In genomic region chr17:72651988-72652387, GRCh38 we compare ENCODE assay signal across 27 cellular contexts.
"Had no signal": no experiment of that assay in that cellular context is flagged by ENCODE, and none has a peak within 500 bp of the region (broad histone marks: within the 10 kb centered on the region; RNA-seq: fewer than 3 reads in every experiment).

No MANE protein-coding gene starts in this region.

- H3K27ac Mint-ChIP-seq: activated CD4-positive, alpha-beta memory T cell treated with anti-CD3 and anti-CD28 coated beads, Interleukin-2, amount 10 ng/mL, durations not matched to agents 7 days and 5 days; activated CD4-positive, alpha-beta T cell treated with anti-CD3 and anti-CD28 coated beads for 36 hours; activated CD4-positive, alpha-beta T cell treated with anti-CD3 and anti-CD28 coated beads, Interleukin-2, amount 10 ng/mL, durations not matched to agents 24 days and 14 days; activated naive CD8-positive, alpha-beta T cell treated with anti-CD3 and anti-CD28 coated beads, Interleukin-2, amount 10 ng/mL, durations not matched to agents 7 days and 5 days; activated T-cell treated with anti-CD3 and anti-CD28 coated beads, Interleukin-2, amount 50 U/mL, for 24 hours; activated T-cell treated with anti-CD3 and anti-CD28 coated beads, Interleukin-2, amount 50 U/mL, for 72 hours; brain had no signal

- H3K9me3 Mint-ChIP-seq: activated CD4-positive, alpha-beta memory T cell treated with anti-CD3 and anti-CD28 coated beads, Interleukin-2, amount 10 ng/mL, durations not matched to agents 7 days and 5 days; activated CD4-positive, alpha-beta T cell treated with anti-CD3 and anti-CD28 coated beads, Interleukin-2, amount 10 ng/mL, durations not matched to agents 24 days and 14 days; activated naive CD8-positive, alpha-beta T cell treated with anti-CD3 and anti-CD28 coated beads, Interleukin-2, amount 10 ng/mL, durations not matched to agents 7 days and 5 days; activated T-cell treated with anti-CD3 and anti-CD28 coated beads, Interleukin-2, amount 50 U/mL, for 24 hours; activated T-cell treated with anti-CD3 and anti-CD28 coated beads, Interleukin-2, amount 50 U/mL, for 72 hours; brain had no signal

- DNase-seq: activated CD4-positive, alpha-beta memory T cell treated with anti-CD3 and anti-CD28 coated beads, Interleukin-2, amount 10 ng/mL, durations not matched to agents 7 days and 5 days; activated CD4-positive, alpha-beta T cell treated with anti-CD3 and anti-CD28 coated beads for 36 hours; activated CD4-positive, alpha-beta T cell treated with anti-CD3 and anti-CD28 coated beads, Interleukin-2, amount 10 ng/mL, durations not matched to agents 24 days and 14 days; activated CD4-positive, alpha-beta T cell treated with anti-CD3 and anti-CD28 coated beads, Interleukin-2, amount 50 U/mL, for 4 hours; activated CD4-positive, CD25-positive, alpha-beta regulatory T cell; activated CD4-positive, CD25-positive, alpha-beta regulatory T cell treated with anti-CD3 and anti-CD28 coated beads, Interleukin-2, amount 50 U/mL, for 72 hours; activated CD8-positive, alpha-beta memory T cell treated with anti-CD3 and anti-CD28 coated beads, Interleukin-2, amount 50 U/mL, for 48 hours; activated gamma-delta T cell; activated naive CD4-positive, alpha-beta T cell treated with anti-CD3 and anti-CD28 coated beads, Interleukin-2, amount 50 U/mL, for 16 hours; activated naive CD4-positive, alpha-beta T cell treated with Interleukin-2 at 50 U/mL for 16 hours; activated naive CD8-positive, alpha-beta T cell treated with anti-CD3 and anti-CD28 coated beads, Interleukin-2, amount 10 ng/mL, durations not matched to agents 7 days and 5 days; activated T-cell treated with anti-CD3 and anti-CD28 coated beads for 4 hours; activated T-cell treated with anti-CD3 and anti-CD28 coated beads, Interleukin-2, amount 50 U/mL, for 24 hours; activated T-cell treated with anti-CD3 and anti-CD28 coated beads, Interleukin-2, amount 50 U/mL, for 72 hours; central memory CD4-positive, alpha-beta T cell; cerebellar nuclear complex; colonic mucosa; effector CD8-positive, alpha-beta T cell; foreskin fibroblast; glutamatergic neuron; heart left ventricle; T-helper 2 cell had no signal

- H3K4me3 Mint-ChIP-seq: activated CD4-positive, alpha-beta memory T cell treated with anti-CD3 and anti-CD28 coated beads, Interleukin-2, amount 10 ng/mL, durations not matched to agents 7 days and 5 days; activated CD4-positive, alpha-beta T cell treated with anti-CD3 and anti-CD28 coated beads for 36 hours; activated CD4-positive, alpha-beta T cell treated with anti-CD3 and anti-CD28 coated beads, Interleukin-2, amount 10 ng/mL, durations not matched to agents 24 days and 14 days; activated naive CD8-positive, alpha-beta T cell treated with anti-CD3 and anti-CD28 coated beads, Interleukin-2, amount 10 ng/mL, durations not matched to agents 7 days and 5 days; activated T-cell treated with anti-CD3 and anti-CD28 coated beads, Interleukin-2, amount 50 U/mL, for 24 hours; activated T-cell treated with anti-CD3 and anti-CD28 coated beads, Interleukin-2, amount 50 U/mL, for 72 hours; brain had no signal

- H3K36me3 ChIP-seq: breast epithelium, cardiac muscle cell, colonic mucosa had no signal

- H3K36me3 Mint-ChIP-seq: activated naive CD8-positive, alpha-beta T cell treated with anti-CD3 and anti-CD28 coated beads, Interleukin-2, amount 10 ng/mL, durations not matched to agents 7 days and 5 days; brain had no signal

- H3K4me1 ChIP-seq: ascending aorta, breast epithelium, colonic mucosa, heart left ventricle had no signal

- H3K27me3 ChIP-seq: ascending aorta, breast epithelium, cardiac muscle cell, colonic mucosa, heart left ventricle had no signal

- H3K4me1 Mint-ChIP-seq: activated CD4-positive, alpha-beta memory T cell treated with anti-CD3 and anti-CD28 coated beads, Interleukin-2, amount 10 ng/mL, durations not matched to agents 7 days and 5 days; activated CD4-positive, alpha-beta T cell treated with anti-CD3 and anti-CD28 coated beads for 36 hours; activated CD4-positive, alpha-beta T cell treated with anti-CD3 and anti-CD28 coated beads, Interleukin-2, amount 10 ng/mL, durations not matched to agents 24 days and 14 days; activated naive CD8-positive, alpha-beta T cell treated with anti-CD3 and anti-CD28 coated beads, Interleukin-2, amount 10 ng/mL, durations not matched to agents 7 days and 5 days had no signal

- H3K27ac ChIP-seq: ascending aorta, breast epithelium, cardiac muscle cell, colonic mucosa, epithelial cell of prostate, heart left ventricle had no signal

- H3K4me3 ChIP-seq: ascending aorta, breast epithelium, cardiac muscle cell, colonic mucosa, heart left ventricle had no signal

- H3K27me3 Mint-ChIP-seq: activated CD4-positive, alpha-beta memory T cell treated with anti-CD3 and anti-CD28 coated beads, Interleukin-2, amount 10 ng/mL, durations not matched to agents 7 days and 5 days; activated CD4-positive, alpha-beta T cell treated with anti-CD3 and anti-CD28 coated beads for 36 hours; activated CD4-positive, alpha-beta T cell treated with anti-CD3 and anti-CD28 coated beads, Interleukin-2, amount 10 ng/mL, durations not matched to agents 24 days and 14 days; activated naive CD8-positive, alpha-beta T cell treated with anti-CD3 and anti-CD28 coated beads, Interleukin-2, amount 10 ng/mL, durations not matched to agents 7 days and 5 days; activated T-cell treated with anti-CD3 and anti-CD28 coated beads, Interleukin-2, amount 50 U/mL, for 24 hours; brain had no signal

- H3K9me3 ChIP-seq: ascending aorta, breast epithelium, colonic mucosa, heart left ventricle had no signal
